ENCODE assay signal across 13 cellular contexts in the genomic region with DNA sequence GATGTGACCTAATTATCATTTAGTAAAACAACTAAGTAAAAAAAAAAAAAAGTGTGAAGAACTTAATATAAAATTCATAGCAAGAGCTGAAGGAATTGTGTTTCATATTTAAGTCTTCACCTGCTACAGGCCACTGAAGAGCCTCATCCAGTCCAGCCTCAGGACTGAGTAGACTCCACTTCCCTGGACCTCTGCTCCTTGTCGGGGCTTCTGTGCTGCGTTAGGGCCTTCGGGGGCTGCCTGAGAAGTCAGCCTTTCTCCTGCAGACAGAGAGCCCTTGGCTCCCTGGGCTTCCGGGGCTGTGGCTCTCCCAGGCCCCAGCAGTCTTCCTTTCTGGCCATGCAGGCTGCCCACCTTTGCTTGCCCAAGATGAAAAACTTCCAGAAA.
DNase-seq lines count a peak whose midpoint lies in the region; ATAC-seq, FAIRE-seq and TF ChIP-seq lines count a peak whose summit lies in the region.
"Had no signal": no experiment of that assay in that cellular context is flagged by ENCODE, and none has a peak within 500 bp of the region (broad histone marks: within the 10 kb centered on the region; RNA-seq: fewer than 3 reads in every experiment).

No MANE protein-coding gene starts in this region.

- H3K79me2 ChIP-seq in H1 (ENCODE audit: control insufficient read depth in 1 of 2, insufficient read depth in 2 of 2, low read length in 2 of 2) = no peaks in the 10 kb centered on the region

- in situ Hi-C loops in IMR-90 (cut with MboI; ENCODE audit: low sequenced_read_pairs) = no loop called here

- peak overlapping the region; percentile 32 for H3K4me2 ChIP-seq in IMR-90 (ENCODE audit: low read depth, low read length)
- H3K4me2 ChIP-seq in H1 (ENCODE audit: insufficient read depth in 1 of 2, low read depth in 2 of 2, low read length in 2 of 2) = no peak overlapping the region

- H3K36me3 ChIP-seq in IMR-90 (ENCODE audit: control insufficient read depth, insufficient read depth, low read length) = peaks cover 30% of the 10 kb centered on the region
- H3K36me3 ChIP-seq in H1 (ENCODE audit: control insufficient read depth in 2 of 4, insufficient read depth in 4 of 4, low read length in 3 of 4) = peaks cover 0 to 17% (median 9%) of the 10 kb centered on the region in 4 experiments; a peak in 6 of 8 replicates
- peaks cover 0 to 7% of the 10 kb centered on the region in 2 donors for H3K36me3 ChIP-seq in muscle layer of duodenum (ENCODE audit: control insufficient read depth in 1 of 2, insufficient read depth in 2 of 2, low read length in 2 of 2)
- H3K36me3 ChIP-seq in vagina = no peaks in the 10 kb centered on the region

- dilution Hi-C loops in IMR-90 (cut with HindIII; ENCODE audit: low sequenced_read_pairs, unreplicated experiment) = no loop called here

- 17% methylated on average over 1 of the region's 4 CpGs; no CpG with 5 or more reads in 1 of the 2 experiments for WGBS in IMR-90 (ENCODE audit: extremely low coverage in 2 of 2, insufficient read length in 1 of 2), 2 experiments
- WGBS in H1 (ENCODE audit: extremely low coverage in 1 of 2, insufficient coverage in 1 of 2, insufficient read length in 1 of 2, insufficient replicate concordance in 2 of 2, low coverage in 1 of 2, low lambda C conversion rate in 2 of 2, missing lambda C conversion rate in 1 of 2), 2 experiments = 73% methylated on average over 4 of the region's 4 CpGs; no CpG with 5 or more reads in 1 of the 2 experiments

- H3K4ac ChIP-seq in IMR-90 (ENCODE audit: low read depth, low read length) (peak overlapping the region; percentile 100), H1 (replicated peaks; ENCODE audit: insufficient read length, low read depth, low read length) (no peak overlapping the region)

- H4K5ac ChIP-seq in IMR-90 (ENCODE audit: low read depth, low read length) (peak overlapping the region; percentile 84), H1 (ENCODE audit: insufficient read length, low read depth, low read length) (no peak overlapping the region)

- peak overlapping the region; percentile 7; the same call in 1 of the 3 replicates for H2BK15ac ChIP-seq in IMR-90 (ENCODE audit: low read depth, low read length)
- H2BK15ac ChIP-seq in H1 (ENCODE audit: low read length) = no peak overlapping the region

- H4K20me1 ChIP-seq in IMR-90 (ENCODE audit: insufficient read depth, low read length) (no peaks in the 10 kb centered on the region), H1 (replicated peaks in 1 of 2; ENCODE audit: control insufficient read depth in 1 of 2, insufficient read depth in 2 of 2, low read length in 2 of 2) (no peaks in the 10 kb centered on the region)

- H2AK9ac ChIP-seq in IMR-90 (replicated peaks; ENCODE audit: low read depth, low read length, poor library complexity) = peak overlapping the region; percentile 96

- peak overlapping the region; percentile 89 for H3K23ac ChIP-seq in IMR-90 (ENCODE audit: low read depth, low read length)
- no peak overlapping the region for H3K23ac ChIP-seq in H1 (ENCODE audit: insufficient read length)

- TF ChIP-seq CTCF in IMR-90 (conservative IDR thresholded peaks at IDR 0.05; ENCODE audit: low read depth, low read length) = no peak
- no peak for TF ChIP-seq CTCF in H1 (IDR thresholded peaks at IDR 0.05; ENCODE audit: control extremely low read depth in 1 of 3, insufficient read depth in 1 of 3, low read depth in 1 of 3, low read length in 3 of 3)
- no peak for TF ChIP-seq CTCF in vagina (IDR thresholded peaks at IDR 0.05)

- H3K56ac ChIP-seq in IMR-90 (ENCODE audit: extremely low read depth, insufficient read depth, low read length) (peak overlapping the region; percentile 98), H1 (replicated peaks; ENCODE audit: insufficient read length, low read depth, low read length) (no peak overlapping the region)

- H3K27ac ChIP-seq in IMR-90 (ENCODE audit: insufficient read depth, low read length) = peak overlapping the region; percentile 95
- H3K27ac ChIP-seq in H1 (ENCODE audit: low read depth, low read length) = no peak overlapping the region
- peak overlapping the region; percentile 52 for H3K27ac ChIP-seq in muscle layer of duodenum (ENCODE audit: low read length)
- peak overlapping the region; percentile 50 for H3K27ac ChIP-seq in vagina

- no peak for FAIRE-seq in H1 (lab: Jason Lieb, UNC)

- H3K23me2 ChIP-seq in H1 (ENCODE audit: low read depth, low read length) = no peaks in the 10 kb centered on the region

- H3K18ac ChIP-seq in IMR-90 (ENCODE audit: low read depth, low read length) = peak overlapping the region; percentile 79
- H3K18ac ChIP-seq in H1 (ENCODE audit: extremely low read depth, low read length) = no peak overlapping the region

- H3K9ac ChIP-seq in IMR-90 (ENCODE audit: low read depth, low read length) (peak overlapping the region; percentile 70), H1 (replicated peaks in 1 of 4; ENCODE audit: extremely low read depth in 1 of 4, low read depth in 3 of 4, low read length in 3 of 4) (no peak overlapping the region)

- no peak overlapping the region; the same call in 1 of the 2 replicates for H2BK12ac ChIP-seq in H1 (ENCODE audit: low read depth, low read length)

- H2AK5ac ChIP-seq in IMR-90 (ENCODE audit: low read depth, low read length) = peak overlapping the region; percentile 87
- no peak overlapping the region for H2AK5ac ChIP-seq in H1 (ENCODE audit: low read depth, low read length)

- peaks cover 40% of the 10 kb centered on the region for H3K9me1 ChIP-seq in IMR-90 (ENCODE audit: insufficient read depth, low read length)

- H4K8ac ChIP-seq in IMR-90 (ENCODE audit: low read depth in 2 of 2, low read length in 2 of 2) = peak overlapping the region; percentile 39 to 83
- no peak overlapping the region for H4K8ac ChIP-seq in H1 (ENCODE audit: extremely low read depth, insufficient read depth, low read length)

- H2BK20ac ChIP-seq in IMR-90 (ENCODE audit: low read depth, low read length) (peak overlapping the region; percentile 90), H1 (ENCODE audit: low read length) (no peak overlapping the region)

- H3K9me3 ChIP-seq in IMR-90 (ENCODE audit: control insufficient read depth, insufficient read depth, low read length) = no peaks in the 10 kb centered on the region
- H3K9me3 ChIP-seq in H1 (ENCODE audit: insufficient read depth in 2 of 2, low read depth in 1 of 2, low read length in 1 of 2) = no peaks in the 10 kb centered on the region
- no peaks in the 10 kb centered on the region for H3K9me3 ChIP-seq in muscle layer of duodenum (ENCODE audit: control insufficient read depth in 1 of 2, low read length in 2 of 2)
- no peaks in the 10 kb centered on the region for H3K9me3 ChIP-seq in vagina

- H2BK120ac ChIP-seq in IMR-90 (ENCODE audit: low read depth, low read length) = peak overlapping the region; percentile 99
- no peak overlapping the region for H2BK120ac ChIP-seq in H1 (replicated peaks; ENCODE audit: low read depth, low read length)

- H2AFZ ChIP-seq in IMR-90 (replicated peaks; ENCODE audit: low read length, poor library complexity) (no peak overlapping the region), H1 (ENCODE audit: low read length) (no peak overlapping the region)

- H3K79me1 ChIP-seq in IMR-90 (ENCODE audit: low read depth in 1 of 2, low read length in 2 of 2) = peaks cover 39 to 63% of the 10 kb centered on the region in 2 experiments
- no peaks in the 10 kb centered on the region for H3K79me1 ChIP-seq in H1 (ENCODE audit: low read depth, low read length)

- H3K27me3 ChIP-seq in IMR-90 (ENCODE audit: control insufficient read depth, insufficient read depth, low read length) (no peaks in the 10 kb centered on the region), H1 (replicated peaks in 1 of 4; ENCODE audit: control insufficient read depth in 3 of 4, extremely low read depth in 1 of 4, insufficient read depth in 3 of 4, low read length in 3 of 4) (no peaks in the 10 kb centered on the region), muscle layer of duodenum (ENCODE audit: low read depth, low read length) (no peaks in the 10 kb centered on the region), vagina (no peaks in the 10 kb centered on the region)

- H3K4me3 ChIP-seq in IMR-90 (ENCODE audit: insufficient read depth, low read depth, low read length) (no peak overlapping the region), H1 (ENCODE audit: extremely low read depth in 1 of 4, insufficient read depth in 2 of 4, low read depth in 3 of 4, low read length in 4 of 4) (no peak overlapping the region), muscle layer of duodenum (ENCODE audit: low read depth in 1 of 2, low read length in 2 of 2) (no peak overlapping the region), vagina (no peak overlapping the region)

- H3K14ac ChIP-seq in IMR-90 (replicated peaks; ENCODE audit: low read depth, low read length) = peak overlapping the region; percentile 92
- no peak overlapping the region for H3K14ac ChIP-seq in H1 (ENCODE audit: insufficient read length)

- TF ChIP-seq RAD21 in IMR-90 (IDR thresholded peaks at IDR 0.05; ENCODE audit: low read length) (no peak), H1 (IDR thresholded peaks at IDR 0.05 in 1 of 2, conservative IDR thresholded peaks at IDR 0.05 in 1 of 2; ENCODE audit: low read depth in 2 of 2, low read length in 2 of 2) (no peak)

- DNase-seq in IMR-90 (no peak), H1 (ENCODE audit: low read depth in 1 of 2, low spot score in 2 of 2) (no peak), vagina (ENCODE audit: extremely low spot score in 2 of 2) (no peak), epidermal melanocyte (ENCODE audit: insufficient read length, low spot score) (no peak), cerebellar cortex (ENCODE audit: low spot score) (no peak)
- DNase-seq: activated CD4-positive, alpha-beta T cell treated with anti-CD3 and anti-CD28 coated beads, Interleukin-2, amount 50 U/mL, for 1 hour; naive B cell; NCI-H1092; right cardiac atrium; stimulated activated naive CD4-positive, alpha-beta T cell treated with Interleukin-2 at 50 U/mL for 16 hours; T-helper 17 cell had no signal

- peak overlapping the region; percentile 96 for H2BK5ac ChIP-seq in IMR-90 (ENCODE audit: low read depth, low read length, poor library complexity, severe bottlenecking)
- 0 out of 2 replicates have a peak overlapping the region, but pooled peaks have one; percentile 41 for H2BK5ac ChIP-seq in H1 (ENCODE audit: low read depth, low read length)

- no TSS peak for BruUV-seq in IMR-90 (replicated peaks; lab: Mats Ljungman, UMichigan)

- H4K91ac ChIP-seq in IMR-90 (ENCODE audit: insufficient read depth, low read depth, low read length) = peak overlapping the region; percentile 93
- no peak overlapping the region for H4K91ac ChIP-seq in H1 (replicated peaks; ENCODE audit: insufficient read length, low read length)

- no peak for TF ChIP-seq EP300 in H1 (IDR thresholded peaks at IDR 0.05; ENCODE audit: borderline replicate concordance in 1 of 2, low read depth in 2 of 2, low read length in 2 of 2)

- CTCF ChIA-PET in IMR-90 (lab: Yijun Ruan, JAX) (interaction anchor here (0.7 to 1.0 kb wide), 3 partner anchors 30 to 1510 kb away, joined by 3 to 4 read pairs (median 4); no protein-coding TSS in a partner anchor), H1 (lab: Charles Lee; ENCODE audit: partially characterized antibody) (interaction anchor here (1.0 to 4.5 kb wide), 6 partner anchors 11 to 186 kb away, joined by 3 to 17 read pairs (median 4); no protein-coding TSS in a partner anchor)

- POLR2A ChIA-PET in IMR-90 (lab: Charles Lee; ENCODE audit: unreplicated experiment) (interaction anchor here (0.6 to 1.9 kb wide), 9 partner anchors 10 to 143 kb away, joined by 3 to 7 read pairs (median 3); no protein-coding TSS in a partner anchor), H1 (lab: Charles Lee; ENCODE audit: partially characterized antibody) (interaction anchor here (0.6 to 2.5 kb wide), 2 partner anchors 72 to 94 kb away, joined by 5 to 7 read pairs; no protein-coding TSS in a partner anchor)

- H3K4me1 ChIP-seq in IMR-90 (ENCODE audit: control insufficient read depth, insufficient read depth, low read length) = peaks cover 39% of the 10 kb centered on the region
- peaks cover 5 to 16% (median 9%) of the 10 kb centered on the region in 4 experiments; a peak in 6 of 7 replicates for H3K4me1 ChIP-seq in H1 (replicated peaks in 1 of 4; ENCODE audit: control insufficient read depth in 3 of 4, insufficient read depth in 4 of 4, low read length in 3 of 4)
- H3K4me1 ChIP-seq in muscle layer of duodenum (ENCODE audit: control insufficient read depth in 1 of 2, insufficient read depth in 2 of 2, low read length in 2 of 2) = peaks cover 0 to 4% of the 10 kb centered on the region in 2 donors
- H3K4me1 ChIP-seq in vagina = no peaks in the 10 kb centered on the region

- intact Hi-C loops in IMR-90 (cut with micrococcal nuclease) = loop anchor here (1.0 to 10.0 kb wide), 7 partner anchors 54 to 336 kb away; a partner anchor contains a TSS
- intact Hi-C loops in vagina (cut with DNase I) = no loop called here

- TF ChIP-seq POLR2A in IMR-90 (IDR thresholded peaks at IDR 0.05; ENCODE audit: low read depth, low read length) (0 out of 2 replicates have a peak, but pooled peaks have one; percentile 12), H1 (IDR thresholded peaks at IDR 0.05; ENCODE audit: control extremely low read depth in 1 of 2, low read depth in 2 of 2, low read length in 2 of 2) (no peak), vagina (IDR thresholded peaks at IDR 0.05) (no peak)

- peak; percentile 25 for ATAC-seq in IMR-90 (ENCODE audit: low read depth)
- ATAC-seq in GM18498 (IDR thresholded peaks at IDR 0.05; ENCODE audit: unreplicated experiment) = no peak
- ATAC-seq: T-helper 17 cell had no signal
